Comparison of ENCODE assay signal across 9 cellular contexts in the genomic region with DNA sequence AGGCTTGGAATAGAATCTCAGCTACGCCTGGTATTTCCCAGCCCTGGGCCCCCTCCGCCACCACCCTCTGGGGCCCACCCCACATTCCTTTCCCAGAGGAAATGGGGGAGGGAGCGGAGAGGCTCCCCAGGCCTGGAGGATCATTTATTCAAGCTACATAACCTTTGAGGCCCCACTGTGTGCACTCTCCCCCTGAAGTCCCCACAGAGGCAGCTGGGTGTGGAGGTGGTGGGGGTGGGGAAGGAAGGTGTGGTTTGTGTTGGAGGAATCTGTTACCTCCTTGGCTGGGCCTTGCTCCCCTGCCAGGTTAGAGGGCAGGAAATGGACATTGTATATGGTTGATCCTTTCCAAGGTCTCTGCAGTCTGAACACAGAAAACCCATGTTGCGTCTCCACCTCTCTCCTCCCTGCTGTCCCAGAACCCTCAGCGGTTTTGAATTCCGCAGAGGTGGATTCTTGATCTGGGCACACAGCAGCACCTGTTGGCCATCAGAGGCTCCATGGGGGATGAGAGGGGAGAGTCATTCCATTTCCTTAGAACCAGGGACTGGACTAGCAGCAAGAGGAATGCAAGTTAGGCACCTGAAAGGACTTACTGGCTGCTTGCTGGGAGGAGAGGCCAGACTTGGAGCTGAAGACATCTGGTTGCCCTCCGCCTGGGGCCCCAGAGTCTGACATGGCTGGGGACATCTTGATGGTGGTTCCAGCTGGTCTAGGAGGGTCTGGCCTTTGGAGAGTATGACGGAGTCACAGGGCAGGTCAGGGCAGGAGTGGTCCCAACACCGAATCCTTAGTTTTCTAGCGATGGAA. TPM values are rescaled to one million over a fixed set of nuclear protein-coding genes. Genes with fewer than 3 reads are reported as not detected.
DNase-seq lines count a peak whose midpoint lies in the region; ATAC-seq and TF ChIP-seq lines count a peak whose summit lies in the region.
"Had no signal": no experiment of that assay in that cellular context is flagged by ENCODE, and none has a peak within 500 bp of the region (broad histone marks: within the 10 kb centered on the region; RNA-seq: fewer than 3 reads in every experiment).

No MANE protein-coding gene starts in this region.

- no peak for TF ChIP-seq EP300 in gastroesophageal sphincter (IDR thresholded peaks at IDR 0.05)

- no peak for TF ChIP-seq CTCF in Caco-2 (IDR thresholded peaks at IDR 0.05; ENCODE audit: insufficient read depth in 1 of 2, low read depth in 1 of 2, low read length in 1 of 2, severe bottlenecking in 1 of 2, unreplicated experiment in 1 of 2)
- no peak for TF ChIP-seq CTCF in gastroesophageal sphincter (IDR thresholded peaks at IDR 0.05)
- no peak for TF ChIP-seq CTCF in osteocyte (IDR thresholded peaks at IDR 0.05)

- H3K4me1 ChIP-seq in Caco-2 (peaks cover 69% of the 10 kb centered on the region), gastroesophageal sphincter (peaks cover 0 to 81% (median 56%) of the 10 kb centered on the region in 3 donors)

- no peaks in the 10 kb centered on the region for H3K27me3 ChIP-seq in Caco-2 (replicated peaks; ENCODE audit: control insufficient read depth, insufficient read depth, low read length)
- no peaks in the 10 kb centered on the region for H3K27me3 ChIP-seq in gastroesophageal sphincter

- H3K9me3 Mint-ChIP-seq in Caco-2 (ENCODE audit: unreplicated experiment) (no peaks in the 10 kb centered on the region), osteocyte (ENCODE audit: unreplicated experiment) (no peaks in the 10 kb centered on the region)
- H3K9me3 Mint-ChIP-seq in activated T-helper 17 cell treated with anti-CD3 and anti-CD28 coated beads, Interleukin-2, amount 50 U/mL, for 72 hours = no peaks in the 10 kb centered on the region
- H3K9me3 Mint-ChIP-seq: activated B cell treated with CpG ODN at 0.5 μM for 24 hours had no signal

- H3K4me3 Mint-ChIP-seq in Caco-2 (ENCODE audit: unreplicated experiment) (peak overlapping the region; percentile 94), osteocyte (ENCODE audit: unreplicated experiment) (peak overlapping the region; percentile 80)
- H3K4me3 Mint-ChIP-seq in activated T-helper 17 cell treated with anti-CD3 and anti-CD28 coated beads, Interleukin-2, amount 50 U/mL, for 72 hours = no peak overlapping the region
- H3K4me3 Mint-ChIP-seq: activated B cell treated with CpG ODN at 0.5 μM for 24 hours had no signal

- H3K27me3 Mint-ChIP-seq in Caco-2 (ENCODE audit: insufficient read depth, unreplicated experiment) (peaks cover 8% of the 10 kb centered on the region), osteocyte (ENCODE audit: unreplicated experiment) (no peaks in the 10 kb centered on the region)
- peaks cover 30% of the 10 kb centered on the region for H3K27me3 Mint-ChIP-seq in activated T-helper 17 cell treated with anti-CD3 and anti-CD28 coated beads, Interleukin-2, amount 50 U/mL, for 72 hours

- peak overlapping the region; percentile 2; the same call in 1 of the 2 replicates for H3K4me3 ChIP-seq in Caco-2 (ENCODE audit: low read depth, low read length)
- H3K4me3 ChIP-seq in gastroesophageal sphincter = peak overlapping the region in 1 of 2 donors; percentile 0

- H3K4me1 Mint-ChIP-seq in Caco-2 (ENCODE audit: low read depth, unreplicated experiment) (peaks cover 43% of the 10 kb centered on the region), osteocyte (ENCODE audit: unreplicated experiment) (peaks cover 84% of the 10 kb centered on the region)
- H3K4me1 Mint-ChIP-seq in activated T-helper 17 cell treated with anti-CD3 and anti-CD28 coated beads, Interleukin-2, amount 50 U/mL, for 72 hours = peaks cover 7% of the 10 kb centered on the region

- H3K9me3 ChIP-seq in Caco-2 (no peaks in the 10 kb centered on the region), gastroesophageal sphincter (no peaks in the 10 kb centered on the region)

- no peak for TF ChIP-seq POLR2A in gastroesophageal sphincter (IDR thresholded peaks at IDR 0.05)

- WGBS in gastroesophageal sphincter (ENCODE audit: low coverage in 1 of 2), 2 donors = 51 to 54% methylated on average over 3 to 7 of the region's 10 CpGs

- intact Hi-C loops in Caco-2 (cut with micrococcal nuclease; ENCODE audit: unreplicated experiment) = no loop called here

- peaks cover 22% of the 10 kb centered on the region for H3K36me3 Mint-ChIP-seq in Caco-2 (ENCODE audit: insufficient read depth, unreplicated experiment)
- H3K36me3 Mint-ChIP-seq in osteocyte (ENCODE audit: unreplicated experiment) = no peaks in the 10 kb centered on the region
- no peaks in the 10 kb centered on the region for H3K36me3 Mint-ChIP-seq in activated T-helper 17 cell treated with anti-CD3 and anti-CD28 coated beads, Interleukin-2, amount 50 U/mL, for 72 hours (ENCODE audit: low read depth)

- BruUV-seq in Caco-2 (replicated peaks; lab: Mats Ljungman, UMichigan) = TSS peak; percentile 10

- peak; percentile 64 for ATAC-seq in gastroesophageal sphincter
- no peak for ATAC-seq in activated T-helper 17 cell treated with anti-CD3 and anti-CD28 coated beads, Interleukin-2, amount 50 U/mL, for 72 hours (replicated peaks)
- no peak for ATAC-seq in HG03521 (IDR thresholded peaks at IDR 0.05; ENCODE audit: unreplicated experiment)
- ATAC-seq in HG02763 (IDR thresholded peaks at IDR 0.05; ENCODE audit: unreplicated experiment) = no peak

- CTCF ChIA-PET in Caco-2 (lab: Charles Lee) = interaction anchor here (0.5 to 1.0 kb wide), 4 partner anchors 12 to 801 kb away, joined by 3 to 5 read pairs (median 4); no protein-coding TSS in a partner anchor

- H3K36me3 ChIP-seq in Caco-2 (ENCODE audit: control insufficient read depth, insufficient read depth, low read length) (no peaks in the 10 kb centered on the region), gastroesophageal sphincter (no peaks in the 10 kb centered on the region)

- peak overlapping the region in 3 of 4 donors; percentile 88 to 92 (median 89) for H3K27ac ChIP-seq in gastroesophageal sphincter

- H3K27ac Mint-ChIP-seq in Caco-2 (ENCODE audit: unreplicated experiment) = peak overlapping the region; percentile 97
- H3K27ac Mint-ChIP-seq in osteocyte (ENCODE audit: unreplicated experiment) = peak overlapping the region; percentile 94
- no peak overlapping the region for H3K27ac Mint-ChIP-seq in activated T-helper 17 cell treated with anti-CD3 and anti-CD28 coated beads, Interleukin-2, amount 50 U/mL, for 72 hours
- H3K27ac Mint-ChIP-seq: activated B cell treated with CpG ODN at 0.5 μM for 24 hours had no signal

- POLR2A ChIA-PET in Caco-2 (lab: Charles Lee) = interaction anchor here (0.5 kb wide), 1 partner anchor 122 kb away, joined by 5 read pairs; no protein-coding TSS in a partner anchor

- DNase-seq in Caco-2 = peak; percentile 86 to 96
- DNase-seq in SW480 (ENCODE audit: low spot score) = peak; percentile 79
- DNase-seq in osteocyte (ENCODE audit: extremely low spot score, unreplicated experiment) = no peak
- no peak for DNase-seq in DMS79 (lab: John Stamatoyannopoulos, UW)
- DNase-seq: activated B cell treated with CpG ODN at 0.5 μM for 24 hours had no signal

RNA-seq across cellular contexts. Expression of a gene that starts 23.0 kb away (rescaled TPM):
- 69.7 and 83.5 TPM in 2 replicates for total RNA-seq in Caco-2 (2022)
- total RNA-seq in gastroesophageal sphincter = 100 to 1,000 TPM in 1 of 4 donors, 10 to 100 TPM in 3; 45.3 to 132 (median 82.8) TPM
- 165 and 177 TPM in 2 replicates for total RNA-seq in osteocyte
- 1 to 10 TPM in 1 of 2 donors, under 1 TPM in 1; 0.69 to 2.2 TPM for total RNA-seq in activated T-helper 17 cell treated with anti-CD3 and anti-CD28 coated beads, Interleukin-2, amount 50 U/mL, for 72 hours

Comparison
In these comparisons a context has a peak if more than half of its experiments do, and no peak if none do; other contexts are left out.
1. DNase-seq: peak in Caco-2 (2 of 2) and SW480 (single experiment); none in osteocyte (single experiment) and DMS79 (single experiment).
2. RNA of a gene that starts 23.0 kb away (total RNA-seq): 165 to 177 TPM in osteocyte, 45.3 to 132 TPM in gastroesophageal sphincter and 69.7 to 83.5 TPM in Caco-2; 0.69 to 2.2 TPM in activated T-helper 17 cell treated with anti-CD3 and anti-CD28 coated beads, Interleukin-2, amount 50 U/mL, for 72 hours; every median in the first group is over 10 times any median in the second.